ENCODE assay signal across 1 cellular context in genomic region chr5:1074816-1075554, GRCh38.
TF ChIP-seq lines count a peak whose summit lies in the region.

No MANE protein-coding gene starts in this region.

TF ChIP-seq in K562, 482 proteins besides CTCF, POLR2A, EP300 and RAD21:
- TF ChIP-seq PRDM10 (IDR thresholded peaks at IDR 0.05; ENCODE audit: partially characterized antibody) (no peak), HSF4 (CRISPR knock-in tag; IDR thresholded peaks at IDR 0.05; ENCODE audit: borderline replicate concordance) (no peak), ZBTB33 (CRISPR knock-in tag; IDR thresholded peaks at IDR 0.05) (peak; percentile 66)
